13 cellular contexts compared by ENCODE assay signal in the genomic region with DNA sequence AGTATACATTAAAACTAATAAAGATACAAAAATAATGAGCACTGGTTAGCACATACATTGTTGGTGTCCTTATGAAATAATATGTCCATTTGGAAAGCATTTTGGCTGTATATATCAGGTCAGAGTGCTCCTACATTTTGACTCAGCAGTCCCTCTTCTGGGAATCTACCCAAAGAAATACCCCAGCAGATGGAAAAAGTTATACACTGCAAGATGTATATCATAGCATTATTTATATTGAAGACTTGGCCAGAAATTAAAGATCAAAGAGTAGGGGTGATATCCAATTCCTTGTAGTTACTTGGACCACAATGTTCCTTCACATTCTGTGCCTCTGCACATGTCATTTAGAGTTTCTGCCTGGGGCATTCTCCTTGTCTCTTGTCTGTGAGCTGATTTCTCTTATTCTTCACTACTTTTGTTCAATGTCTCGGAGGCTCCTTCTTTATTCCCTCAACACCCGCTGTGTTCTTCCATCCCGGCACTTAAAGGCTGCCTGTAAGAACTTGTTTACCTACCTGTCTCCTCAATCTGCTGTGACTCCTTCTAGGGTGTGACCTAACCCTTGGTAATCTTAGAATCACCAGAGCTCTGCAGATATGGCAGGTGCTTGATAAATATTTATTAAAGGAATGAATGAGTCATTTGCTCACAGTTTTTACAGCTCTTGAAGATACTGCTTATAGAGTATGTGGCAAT. TPM values are rescaled to one million over a fixed set of nuclear protein-coding genes. Genes with fewer than 3 reads are reported as not detected.
DNase-seq lines count a peak whose midpoint lies in the region; ATAC-seq and TF ChIP-seq lines count a peak whose summit lies in the region.
"Had no signal": no experiment of that assay in that cellular context is flagged by ENCODE, and none has a peak within 500 bp of the region (broad histone marks: within the 10 kb centered on the region; RNA-seq: fewer than 3 reads in every experiment).

No MANE protein-coding gene starts in this region.

- no peaks in the 10 kb centered on the region for H3K9me3 ChIP-seq in CD4-positive, alpha-beta memory T cell (ENCODE audit: control insufficient read depth in 1 of 2, low read length in 2 of 2)
- no peaks in the 10 kb centered on the region for H3K9me3 ChIP-seq in ascending aorta
- H3K9me3 ChIP-seq: gastroesophageal sphincter had no signal

- no peaks in the 10 kb centered on the region for H3K9me3 Mint-ChIP-seq in CD4-positive, alpha-beta memory T cell
- H3K9me3 Mint-ChIP-seq in naive B cell, result no peaks in the 10 kb centered on the region

- no peaks in the 10 kb centered on the region for H3K36me3 ChIP-seq in CD4-positive, alpha-beta memory T cell (ENCODE audit: insufficient read depth, low read length)
- no peaks in the 10 kb centered on the region for H3K36me3 ChIP-seq in ascending aorta
- H3K36me3 ChIP-seq: gastroesophageal sphincter had no signal

- H3K27ac ChIP-seq in CD4-positive, alpha-beta memory T cell (ENCODE audit: low read depth, low read length), result peak overlapping the region; percentile 76
- peak overlapping the region; percentile 7 to 19 for H3K27ac ChIP-seq in ascending aorta
- H3K27ac ChIP-seq: gastroesophageal sphincter had no signal

- H3K4me3 ChIP-seq in CD4-positive, alpha-beta memory T cell (ENCODE audit: low read length in 2 of 2), result no peak overlapping the region
- no peak overlapping the region for H3K4me3 ChIP-seq in ascending aorta
- H3K4me3 ChIP-seq: gastroesophageal sphincter, GM12878 had no signal

- peaks cover 71% of the 10 kb centered on the region for H3K4me1 ChIP-seq in CD4-positive, alpha-beta memory T cell (ENCODE audit: insufficient read depth, low read length)
- H3K4me1 ChIP-seq in ascending aorta, result peaks cover 0 to 11% of the 10 kb centered on the region in 2 donors

- no peaks in the 10 kb centered on the region for H3K27me3 ChIP-seq in CD4-positive, alpha-beta memory T cell (ENCODE audit: insufficient read depth, low read length)
- no peaks in the 10 kb centered on the region for H3K27me3 ChIP-seq in ascending aorta
- H3K27me3 ChIP-seq: gastroesophageal sphincter had no signal

- peak overlapping the region in 2 of 8 donors; percentile 11 to 61 for H3K4me3 Mint-ChIP-seq in CD4-positive, alpha-beta memory T cell
- H3K4me3 Mint-ChIP-seq in naive B cell, result peak overlapping the region in 2 of 8 donors; percentile 20 to 77

- H3K4me1 Mint-ChIP-seq in CD4-positive, alpha-beta memory T cell, result peaks cover 40 to 79% (median 64%) of the 10 kb centered on the region in 4 donors
- peaks cover 50 to 72% (median 51%) of the 10 kb centered on the region in 3 donors for H3K4me1 Mint-ChIP-seq in naive B cell

- DNase-seq in CD4-positive, alpha-beta memory T cell, result no peak
- peak; percentile 69 for DNase-seq in HPDE6-E6E7 (ENCODE audit: extremely low spot score)
- no peak for DNase-seq in ascending aorta (ENCODE audit: low spot score in 2 of 2)
- DNase-seq in naive B cell, result no peak
- DNase-seq in NCI-H524 (lab: John Stamatoyannopoulos, UW), result no peak
- DNase-seq in ureter (ENCODE audit: low spot score), result no peak
- DNase-seq in A172 (ENCODE audit: low spot score), result no peak
- DNase-seq in NCI-H2107 (lab: John Stamatoyannopoulos, UW), result no peak
- DNase-seq: COR-L47, NCI-H2029 had no signal

- ATAC-seq in naive B cell (ENCODE audit: low read depth in 2 of 2), result no peak
- ATAC-seq: gastroesophageal sphincter, GM12878, Right ventricle myocardium inferior had no signal

- H3K27me3 Mint-ChIP-seq in CD4-positive, alpha-beta memory T cell, result no peaks in the 10 kb centered on the region
- no peaks in the 10 kb centered on the region for H3K27me3 Mint-ChIP-seq in naive B cell

- TF ChIP-seq CTCF in ascending aorta (IDR thresholded peaks at IDR 0.05), result no peak

- peaks cover 0 to 13% of the 10 kb centered on the region in 2 donors for H3K36me3 Mint-ChIP-seq in CD4-positive, alpha-beta memory T cell
- H3K36me3 Mint-ChIP-seq in naive B cell, result no peaks in the 10 kb centered on the region

- POLR2A ChIA-PET in CD4-positive, alpha-beta memory T cell (lab: Charles Lee; ENCODE audit: partially characterized antibody), result interaction anchor here (1.4 to 2.1 kb wide), 3 partner anchors 20 to 1286 kb away, joined by 4 to 9 read pairs (median 6); no protein-coding TSS in a partner anchor

- CTCF ChIA-PET in CD4-positive, alpha-beta memory T cell (lab: Charles Lee; ENCODE audit: partially characterized antibody), result interaction anchor here (1.6 to 1.9 kb wide), 3 partner anchors 19 to 194 kb away, joined by 3 to 7 read pairs (median 7); no protein-coding TSS in a partner anchor

- H3K27ac Mint-ChIP-seq in CD4-positive, alpha-beta memory T cell, result peak overlapping the region; percentile 90 to 99 (median 94)
- H3K27ac Mint-ChIP-seq in naive B cell, result peak overlapping the region; percentile 64 to 99 (median 98)

- intact Hi-C loops in CD4-positive, alpha-beta memory T cell (cut with micrococcal nuclease), result loop anchor here (2.0 to 5.0 kb wide), 2 partner anchors 57 to 901 kb away; a partner anchor contains a TSS
- intact Hi-C loops in ascending aorta (cut with DNase I), result no loop called here

RNA-seq across cellular contexts. Expression of a gene that starts 3.1 kb away (rescaled TPM):
- 10 to 100 TPM; 16.8 to 17.4 TPM for total RNA-seq in CD4-positive, alpha-beta memory T cell
- 10 to 100 TPM; 34.0 to 40.4 TPM for polyA plus RNA-seq in CD4-positive, alpha-beta memory T cell
- total RNA-seq in ascending aorta (5.2 TPM), ureter (14.2 TPM)
- 10 to 100 TPM in 1 of 6 donors, 1 to 10 TPM in 5; 3.9 to 10.2 (median 8.8) TPM for polyA plus RNA-seq in naive B cell (ENCODE audit: low read depth in 6 of 6)
- total RNA-seq in A172 (2014; rRNA removed; shearing (Covaris generic)), result 8.8 and 18.4 TPM in 2 replicates
